In the genomic region with DNA sequence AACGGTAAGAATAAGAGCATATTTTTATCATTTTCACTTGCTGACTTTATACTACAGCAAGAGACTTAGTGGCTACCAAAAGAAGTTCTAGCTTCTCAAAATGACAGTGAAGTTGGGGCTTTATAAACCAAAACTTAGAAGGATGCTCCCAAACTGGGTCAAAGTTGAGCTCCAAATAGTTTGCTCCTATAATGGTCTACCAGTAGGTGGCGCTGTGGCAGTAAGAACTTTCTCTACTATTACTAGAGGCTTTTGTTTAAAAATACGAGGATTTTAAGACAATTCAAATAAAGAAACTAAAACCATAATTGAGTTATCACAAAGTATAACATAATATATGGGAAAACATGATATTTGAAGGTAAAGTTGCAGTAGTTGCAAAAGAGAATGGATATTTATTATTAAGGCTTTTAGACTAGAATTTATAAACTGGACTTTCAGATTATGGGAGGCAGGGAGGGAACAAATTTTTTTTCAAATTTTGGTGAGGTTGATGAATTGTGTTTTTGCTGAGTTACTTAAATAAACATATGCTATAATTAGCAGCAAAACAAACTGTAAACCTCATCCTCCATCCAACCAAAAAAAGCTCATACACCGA, we compare ENCODE assay signal across 9 cellular contexts.
DNase-seq lines count a peak whose midpoint lies in the region; ATAC-seq and TF ChIP-seq lines count a peak whose summit lies in the region.
"Had no signal": no experiment of that assay in that cellular context is flagged by ENCODE, and none has a peak within 500 bp of the region (broad histone marks: within the 10 kb centered on the region; RNA-seq: fewer than 3 reads in every experiment).

No MANE protein-coding gene starts in this region.

- no peaks in the 10 kb centered on the region for H3K9me3 Mint-ChIP-seq in naive thymus-derived CD4-positive, alpha-beta T cell

- CTCF ChIA-PET in A673 (lab: Charles Lee), result interaction anchor here (0.5 to 2.8 kb wide), 6 partner anchors 9 to 198 kb away, joined by 3 to 22 read pairs (median 8); a partner anchor contains a TSS
- CTCF ChIA-PET in naive thymus-derived CD4-positive, alpha-beta T cell (lab: Charles Lee), result interaction anchor here (0.5 to 5.7 kb wide), 12 partner anchors 12 to 1505 kb away, joined by 3 to 73 read pairs (median 4); a partner anchor contains a TSS

- H3K27ac Mint-ChIP-seq in naive thymus-derived CD4-positive, alpha-beta T cell, result no peak overlapping the region

- H3K36me3 Mint-ChIP-seq in naive thymus-derived CD4-positive, alpha-beta T cell, result peaks cover 0 to 7% (median 0%) of the 10 kb centered on the region in 5 donors

- H3K4me1 Mint-ChIP-seq in naive thymus-derived CD4-positive, alpha-beta T cell, result peaks cover 0 to 2% (median 0%) of the 10 kb centered on the region in 7 donors

- TF ChIP-seq EP300 in stomach (IDR thresholded peaks at IDR 0.05), result no peak

- DNase-seq in A673 (ENCODE audit: low spot score) (peak; percentile 64), GM19240 (ENCODE audit: insufficient read length, low spot score) (peak; percentile 15), NOMO-1 treated with DMSO at 0.1 percent for 48 hours (lab: John Stamatoyannopoulos, UW; ENCODE audit: unreplicated experiment) (peak; percentile 46), epithelial cell of esophagus (ENCODE audit: low read depth) (peak; percentile 67), stomach (peak; percentile 63)
- peak; percentile 71 for DNase-seq in activated CD8-positive, alpha-beta memory T cell treated with anti-CD3 and anti-CD28 coated beads, Interleukin-2, amount 50 U/mL, for 4 hours
- peak; percentile 21 to 62 (median 54) for DNase-seq in naive thymus-derived CD4-positive, alpha-beta T cell

- H3K4me3 ChIP-seq in A673 (ENCODE audit: low read depth, low read length, poor library complexity, severe bottlenecking) (no peak overlapping the region), epithelial cell of esophagus (ENCODE audit: low read length) (no peak overlapping the region), stomach (no peak overlapping the region)
- no peak overlapping the region for H3K4me3 ChIP-seq in naive thymus-derived CD4-positive, alpha-beta T cell (ENCODE audit: low read length)
- H3K4me3 ChIP-seq: skin epidermis had no signal

- H3K27me3 ChIP-seq in A673 (replicated peaks; ENCODE audit: insufficient read depth, low read depth, low read length, poor library complexity), result no peaks in the 10 kb centered on the region
- H3K27me3 ChIP-seq in naive thymus-derived CD4-positive, alpha-beta T cell (ENCODE audit: control insufficient read depth in 2 of 2, insufficient read depth in 2 of 2, low read length in 2 of 2), result no peaks in the 10 kb centered on the region
- no peaks in the 10 kb centered on the region for H3K27me3 ChIP-seq in stomach

- H3K4me1 ChIP-seq in A673 (ENCODE audit: insufficient read depth, low read length, poor library complexity, severe bottlenecking), result peaks cover 10% of the 10 kb centered on the region
- no peaks in the 10 kb centered on the region for H3K4me1 ChIP-seq in naive thymus-derived CD4-positive, alpha-beta T cell (ENCODE audit: control insufficient read depth in 2 of 2, insufficient read depth in 2 of 2, low read length in 2 of 2)
- H3K4me1 ChIP-seq in stomach, result peaks cover 0 to 18% (median 7%) of the 10 kb centered on the region in 4 donors

- peak; percentile 74 for ATAC-seq in naive thymus-derived CD4-positive, alpha-beta T cell
- no peak for ATAC-seq in HG03196 (IDR thresholded peaks at IDR 0.05; ENCODE audit: unreplicated experiment)

- no peaks in the 10 kb centered on the region for H3K9me3 ChIP-seq in A673 (ENCODE audit: low read depth, low read length, poor library complexity, severe bottlenecking)
- no peaks in the 10 kb centered on the region for H3K9me3 ChIP-seq in naive thymus-derived CD4-positive, alpha-beta T cell (ENCODE audit: control insufficient read depth in 2 of 3, low read length in 3 of 3)
- no peaks in the 10 kb centered on the region for H3K9me3 ChIP-seq in stomach

- peak; percentile 93 for TF ChIP-seq CTCF in A673 (conservative IDR thresholded peaks at IDR 0.05; ENCODE audit: low read depth, low read length)
- peak; percentile 83 for TF ChIP-seq CTCF in epithelial cell of esophagus (IDR thresholded peaks at IDR 0.05; ENCODE audit: insufficient read depth, low read depth, low read length, missing control alignments)
- peak in 5 of 7 experiments; percentile 36 to 98 (median 84) for TF ChIP-seq CTCF in stomach (IDR thresholded peaks at IDR 0.05)

- TF ChIP-seq POLR2A in stomach (IDR thresholded peaks at IDR 0.05), result no peak

- intact Hi-C loops in A673 (cut with micrococcal nuclease; ENCODE audit: unreplicated experiment), result loop anchor here (5.0 kb wide), 1 partner anchor 76 kb away; a partner anchor contains a TSS
- intact Hi-C loops in naive thymus-derived CD4-positive, alpha-beta T cell (cut with micrococcal nuclease), result loop anchor here (1.0 to 10.0 kb wide), 5 partner anchors 28 to 481 kb away; no protein-coding TSS in a partner anchor
- intact Hi-C loops in stomach (cut with DNase I; ENCODE audit: low total_unique reads), result loop anchor here (5.0 kb wide), 1 partner anchor 76 kb away; a partner anchor contains a TSS

- BruUV-seq in A673 (replicated peaks; lab: Mats Ljungman, UMichigan), result no TSS peak

- H3K4me3 Mint-ChIP-seq in naive thymus-derived CD4-positive, alpha-beta T cell, result no peak overlapping the region

- POLR2A ChIA-PET in A673 (lab: Charles Lee; ENCODE audit: low non-redundant PET), result no interaction called here
- POLR2A ChIA-PET in naive thymus-derived CD4-positive, alpha-beta T cell (lab: Charles Lee), result interaction anchor here (1.0 kb wide), 1 partner anchor 76 kb away, joined by 7 read pairs; a partner anchor contains a TSS

- no peaks in the 10 kb centered on the region for H3K27me3 Mint-ChIP-seq in naive thymus-derived CD4-positive, alpha-beta T cell

- H3K27ac ChIP-seq in A673 (ENCODE audit: low read depth, low read length, poor library complexity, severe bottlenecking) (no peak overlapping the region), stomach (peak overlapping the region in 4 of 5 donors; percentile 7 to 53 (median 42))
- no peak overlapping the region for H3K27ac ChIP-seq in naive thymus-derived CD4-positive, alpha-beta T cell (ENCODE audit: low read depth, low read length)

- WGBS in stomach, 5 donors, result 42 to 49% (median 46%) methylated on average over 4 of the region's 4 CpGs

- H3K36me3 ChIP-seq in A673 (ENCODE audit: insufficient read depth, low read length, poor library complexity, severe bottlenecking), result no peaks in the 10 kb centered on the region
- no peaks in the 10 kb centered on the region for H3K36me3 ChIP-seq in naive thymus-derived CD4-positive, alpha-beta T cell (ENCODE audit: control insufficient read depth in 2 of 3, insufficient read depth in 3 of 3, low read length in 3 of 3)
- peaks cover 0 to 12% (median 5%) of the 10 kb centered on the region in 4 donors for H3K36me3 ChIP-seq in stomach

Comparison
In these comparisons a context has a peak if more than half of its experiments do, and no peak if none do; other contexts are left out.
1. DNase-seq: peak in every context shown above with its lines; median percentile 71 in activated CD8-positive, alpha-beta memory T cell treated with anti-CD3 and anti-CD28 coated beads, Interleukin-2, amount 50 U/mL, for 4 hours; 67 in epithelial cell of esophagus; 64 in A673; 63 in stomach; 54 in naive thymus-derived CD4-positive, alpha-beta T cell; 46 in NOMO-1 treated with DMSO at 0.1 percent for 48 hours; 15 in GM19240.
2. H3K27ac ChIP-seq: peak in stomach (4 of 5); none in A673 (single experiment) and naive thymus-derived CD4-positive, alpha-beta T cell (single experiment).
3. Peak in every context shown above with its lines, with median percentiles within 50 percentile points of each other: CTCF ChIP-seq.